Comparison of ENCODE assay signal across 20 cellular contexts in the genomic region with DNA sequence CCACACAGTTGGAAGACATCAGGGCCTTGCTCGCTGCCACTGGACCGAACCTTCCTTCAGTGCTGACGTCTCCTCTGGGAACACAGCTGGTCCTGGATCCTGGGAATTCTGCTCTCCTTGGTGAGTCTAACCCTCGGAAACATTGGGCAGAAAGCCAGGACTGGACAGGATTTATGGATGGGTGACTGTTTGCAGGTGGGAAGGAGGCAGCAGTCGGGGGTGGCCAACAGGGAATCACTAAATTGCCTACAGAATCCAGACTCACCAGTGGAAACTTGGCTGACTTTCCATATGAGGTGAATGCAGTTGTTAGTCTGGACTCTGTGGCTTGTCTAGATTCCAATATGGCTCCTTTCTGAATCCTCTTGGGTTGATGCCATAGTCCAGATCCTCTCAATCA.
DNase-seq lines count a peak whose midpoint lies in the region; ATAC-seq, FAIRE-seq and TF ChIP-seq lines count a peak whose summit lies in the region.
"Had no signal": no experiment of that assay in that cellular context is flagged by ENCODE, and none has a peak within 500 bp of the region (broad histone marks: within the 10 kb centered on the region; RNA-seq: fewer than 3 reads in every experiment).

No MANE protein-coding gene starts in this region.

- no peak for FAIRE-seq in endothelial cell of umbilical vein (lab: Jason Lieb, UNC)

- dilution Hi-C loops in endothelial cell of umbilical vein (cut with MboI; ENCODE audit: extremely low pct_ligation_motif_present, low sequenced_read_pairs), result no loop called here

- no peaks in the 10 kb centered on the region for H4K20me1 ChIP-seq in endothelial cell of umbilical vein (replicated peaks; ENCODE audit: control insufficient read depth, extremely low read depth, insufficient read depth, low read length)

- TF ChIP-seq CTCF in endothelial cell of umbilical vein (IDR thresholded peaks at IDR 0.05; ENCODE audit: extremely low read depth in 1 of 2, insufficient read depth in 1 of 2, low read depth in 1 of 2, low read length in 2 of 2) (no peak), body of pancreas (IDR thresholded peaks at IDR 0.05) (no peak)

- CTCF ChIA-PET in endothelial cell of umbilical vein (lab: Charles Lee), result no interaction called here

- WGBS in body of pancreas, 2 donors, result 66 to 70% methylated on average over 5 of the region's 5 CpGs

- DNase-seq in NCI-H510A treated with DMSO at 0.1 percent for 48 hours (lab: John Stamatoyannopoulos, UW) (peak; percentile 16), NCI-H510A (lab: John Stamatoyannopoulos, UW) (no peak), NCI-H69 (lab: John Stamatoyannopoulos, UW) (peak; percentile 94), endothelial cell of umbilical vein (ENCODE audit: low read depth, low spot score) (peak; percentile 37), skeletal muscle cell (ENCODE audit: low read depth) (peak; percentile 24), NCI-H446 treated with DMSO at 0.1 percent for 48 hours (lab: John Stamatoyannopoulos, UW) (no peak), body of pancreas (no peak), HuH-7 (ENCODE audit: low spot score) (no peak)
- DNase-seq: activated CD4-positive, alpha-beta T cell treated with anti-CD3 and anti-CD28 coated beads for 36 hours; activated naive CD8-positive, alpha-beta T cell treated with anti-CD3 and anti-CD28 coated beads, Interleukin-2, amount 50 U/mL, for 24 hours; DMS79; dorsolateral prefrontal cortex; erythroblast; Kasumi-1; stimulated activated CD4-positive, alpha-beta T cell treated with anti-CD3 and anti-CD28 coated beads, Interleukin-12 subunit alpha, Interleukin-12 subunit beta, amount 100 ng/mL, for 4 hours had no signal

- H3K4me2 ChIP-seq in endothelial cell of umbilical vein (ENCODE audit: insufficient read depth, low read length), result no peak overlapping the region

- POLR2A ChIA-PET in endothelial cell of umbilical vein (lab: Charles Lee), result no interaction called here

- peaks cover 3% of the 10 kb centered on the region for H3K4me1 ChIP-seq in endothelial cell of umbilical vein (ENCODE audit: control insufficient read depth, extremely low read depth, insufficient read depth, low read length)
- H3K4me1 ChIP-seq in body of pancreas, result peaks cover 2% of the 10 kb centered on the region

- H3K9ac ChIP-seq in endothelial cell of umbilical vein (replicated peaks; ENCODE audit: extremely low read depth, insufficient read depth, low read length), result no peak overlapping the region

- intact Hi-C loops in endothelial cell of umbilical vein (cut with micrococcal nuclease), result no loop called here
- intact Hi-C loops in body of pancreas (cut with DNase I), result no loop called here

- no peaks in the 10 kb centered on the region for H3K79me2 ChIP-seq in endothelial cell of umbilical vein (ENCODE audit: control insufficient read depth, insufficient read depth, low read length)

- no peak for ATAC-seq in body of pancreas
- ATAC-seq: activated CD4-positive, alpha-beta T cell treated with anti-CD3 and anti-CD28 coated beads for 36 hours; activated naive CD8-positive, alpha-beta T cell treated with anti-CD3 and anti-CD28 coated beads, Interleukin-2, amount 50 U/mL, for 24 hours; left lobe of liver had no signal

- H3K27ac ChIP-seq in endothelial cell of umbilical vein (ENCODE audit: insufficient read depth, low read depth, low read length), result no peak overlapping the region
- no peak overlapping the region for H3K27ac ChIP-seq in body of pancreas
- H3K27ac ChIP-seq: C4-2B, cardiac muscle cell, dorsolateral prefrontal cortex, neutrophil, RWPE1 had no signal

- no peaks in the 10 kb centered on the region for H3K27me3 ChIP-seq in endothelial cell of umbilical vein (ENCODE audit: control insufficient read depth in 2 of 2, insufficient read depth in 2 of 2, low read length in 2 of 2)
- H3K27me3 ChIP-seq in body of pancreas, result no peaks in the 10 kb centered on the region
- H3K27me3 ChIP-seq: cardiac muscle cell, dorsolateral prefrontal cortex, neutrophil had no signal

- no peaks in the 10 kb centered on the region for H3K36me3 ChIP-seq in endothelial cell of umbilical vein (ENCODE audit: control insufficient read depth in 2 of 2, extremely low read depth in 1 of 2, insufficient read depth in 2 of 2, low read length in 2 of 2)
- no peaks in the 10 kb centered on the region for H3K36me3 ChIP-seq in body of pancreas (replicated peaks in 1 of 2; ENCODE audit: insufficient read depth in 1 of 2, low read depth in 2 of 2)
- H3K36me3 ChIP-seq: cardiac muscle cell, neutrophil had no signal

- no peak overlapping the region for H2AFZ ChIP-seq in endothelial cell of umbilical vein (ENCODE audit: low read depth, low read length)

- no peaks in the 10 kb centered on the region for H3K9me3 ChIP-seq in endothelial cell of umbilical vein (replicated peaks; ENCODE audit: control insufficient read depth, insufficient read depth, low read length)
- H3K9me3 ChIP-seq in body of pancreas, result no peaks in the 10 kb centered on the region
- H3K9me3 ChIP-seq: neutrophil had no signal

- H3K9me1 ChIP-seq in endothelial cell of umbilical vein (replicated peaks; ENCODE audit: control insufficient read depth, extremely low read depth, insufficient read depth, low read length), result no peaks in the 10 kb centered on the region

- no TSS peak for BruUV-seq in endothelial cell of umbilical vein (replicated peaks; lab: Mats Ljungman, UMichigan)

- TF ChIP-seq POLR2A in endothelial cell of umbilical vein (IDR thresholded peaks at IDR 0.05; ENCODE audit: low read depth, low read length) (no peak), body of pancreas (IDR thresholded peaks at IDR 0.05) (no peak)

- H3K4me3 ChIP-seq in endothelial cell of umbilical vein (replicated peaks in 1 of 3; ENCODE audit: insufficient read depth in 1 of 3, low read depth in 1 of 3, low read length in 3 of 3) (no peak overlapping the region), skeletal muscle cell (ENCODE audit: low read depth, low read length) (no peak overlapping the region), body of pancreas (no peak overlapping the region)
- H3K4me3 ChIP-seq: cardiac muscle cell, dorsolateral prefrontal cortex had no signal

TF ChIP-seq in endothelial cell of umbilical vein, 7 proteins besides CTCF, POLR2A, EP300 and RAD21:
- TF ChIP-seq POLR2AphosphoS5 (IDR thresholded peaks at IDR 0.05; ENCODE audit: insufficient read depth, low read depth, low read length) (no peak), GATA2 (IDR thresholded peaks at IDR 0.05; ENCODE audit: insufficient read depth, insufficient read length, low read depth, low read length) (no peak), EZH2 (IDR thresholded peaks at IDR 0.05; ENCODE audit: borderline replicate concordance, low read depth, low read length, severe bottlenecking) (no peak), FOS (IDR thresholded peaks at IDR 0.05; ENCODE audit: borderline replicate concordance, insufficient read depth, low read length) (no peak), MYC (IDR thresholded peaks at IDR 0.05; ENCODE audit: low read depth, low read length) (no peak), JUN (IDR thresholded peaks at IDR 0.05; ENCODE audit: borderline replicate concordance, insufficient read depth, insufficient read length, low read depth) (no peak)
- TF ChIP-seq, protein P1, sequence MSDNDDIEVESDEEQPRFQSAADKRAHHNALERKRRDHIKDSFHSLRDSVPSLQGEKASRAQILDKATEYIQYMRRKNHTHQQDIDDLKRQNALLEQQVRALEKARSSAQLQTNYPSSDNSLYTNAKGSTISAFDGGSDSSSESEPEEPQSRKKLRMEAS (IDR thresholded peaks at IDR 0.05; ENCODE audit: insufficient read depth, insufficient read length), result no peak

Comparison
In these comparisons a context has a peak if more than half of its experiments do, and no peak if none do; other contexts are left out.
1. DNase-seq: peak in NCI-H510A treated with DMSO at 0.1 percent for 48 hours (single experiment), NCI-H69 (single experiment), endothelial cell of umbilical vein (single experiment) and skeletal muscle cell (single experiment); none in NCI-H510A (single experiment), NCI-H446 treated with DMSO at 0.1 percent for 48 hours (single experiment), body of pancreas (0 of 4) and HuH-7 (single experiment).